16 cellular contexts compared by ENCODE assay signal in genomic region chr2:30662268-30663131, GRCh38.
DNase-seq lines count a peak whose midpoint lies in the region; ATAC-seq and FAIRE-seq lines count a peak whose summit lies in the region.
"Had no signal": no experiment of that assay in that cellular context is flagged by ENCODE, and none has a peak within 500 bp of the region (broad histone marks: within the 10 kb centered on the region; RNA-seq: fewer than 3 reads in every experiment).

No MANE protein-coding gene starts in this region.

- H3K27ac ChIP-seq in small intestine (ENCODE audit: low read depth in 1 of 2, low read length in 1 of 2) = no peak overlapping the region
- H3K27ac ChIP-seq: coronary artery had no signal

- H3K27me3 ChIP-seq in small intestine (ENCODE audit: control insufficient read depth in 2 of 2, insufficient read depth in 2 of 2, low read length in 2 of 2) = no peaks in the 10 kb centered on the region

- no peaks in the 10 kb centered on the region for H3K4me1 ChIP-seq in small intestine (ENCODE audit: control insufficient read depth in 2 of 2, insufficient read depth in 1 of 2, low read depth in 1 of 2, low read length in 1 of 2)

- DNase-seq in NCI-H2171 treated with DMSO at 0.1 percent for 48 hours (lab: John Stamatoyannopoulos, UW) (peak; percentile 29), NCI-H2171 (lab: John Stamatoyannopoulos, UW) (no peak), NCI-H2196 treated with DMSO at 0.1 percent for 48 hours (lab: John Stamatoyannopoulos, UW; ENCODE audit: unreplicated experiment) (peak; percentile 19), ecto neural progenitor cell (ENCODE audit: low spot score) (peak; percentile 19), small intestine (peak; percentile 60), cerebellar nuclear complex (lab: John Stamatoyannopoulos, UW) (no peak)
- DNase-seq: activated CD4-positive, alpha-beta T cell treated with anti-CD3 and anti-CD28 coated beads for 4 hours; activated naive CD4-positive, alpha-beta T cell treated with anti-CD3 and anti-CD28 coated beads, Interleukin-2, amount 10 ng/mL, durations not matched to agents 7 days and 5 days; NCI-H187 treated with DMSO at 0.1 percent for 48 hours; posterior cingulate gyrus; stimulated activated CD4-positive, alpha-beta T cell treated with anti-CD3 and anti-CD28 coated beads, Interleukin-4, amount 100 ng/mL, for 24 hours; stimulated activated naive CD8-positive, alpha-beta T cell treated with anti-CD3 and anti-CD28 coated beads, Interleukin-15, amount 100 ng/mL, for 72 hours had no signal

- H3K4me3 ChIP-seq in small intestine (ENCODE audit: low read depth in 1 of 2, low read length in 2 of 2) = no peak overlapping the region
- H3K4me3 ChIP-seq: coronary artery had no signal

- FAIRE-seq in small intestine (lab: Jason Lieb, UNC) = no peak
- FAIRE-seq: A204.1 had no signal

- no peaks in the 10 kb centered on the region for H3K36me3 ChIP-seq in small intestine (ENCODE audit: control insufficient read depth in 2 of 2, insufficient read depth in 2 of 2, low read length in 2 of 2)

- no peak for ATAC-seq in HG02981 (IDR thresholded peaks at IDR 0.05; ENCODE audit: unreplicated experiment)
- ATAC-seq in HG02763 (IDR thresholded peaks at IDR 0.05; ENCODE audit: unreplicated experiment) = no peak
- ATAC-seq: stimulated activated naive CD8-positive, alpha-beta T cell treated with anti-CD3 and anti-CD28 coated beads, Interleukin-15, amount 100 ng/mL, for 72 hours had no signal

- WGBS in small intestine, 3 donors = 23 to 57% (median 41%) methylated on average over 12 of the region's 12 CpGs

- no peaks in the 10 kb centered on the region for H3K9me3 ChIP-seq in small intestine (ENCODE audit: control insufficient read depth, low read depth)

Comparison
In these comparisons a context has a peak if more than half of its experiments do, and no peak if none do; other contexts are left out.
1. DNase-seq: peak in NCI-H2171 treated with DMSO at 0.1 percent for 48 hours (single experiment), NCI-H2196 treated with DMSO at 0.1 percent for 48 hours (single experiment), ecto neural progenitor cell (single experiment) and small intestine (single experiment); none in NCI-H2171 (single experiment) and cerebellar nuclear complex (0 of 2).